8 cellular contexts compared by ENCODE assay signal in the genomic region with DNA sequence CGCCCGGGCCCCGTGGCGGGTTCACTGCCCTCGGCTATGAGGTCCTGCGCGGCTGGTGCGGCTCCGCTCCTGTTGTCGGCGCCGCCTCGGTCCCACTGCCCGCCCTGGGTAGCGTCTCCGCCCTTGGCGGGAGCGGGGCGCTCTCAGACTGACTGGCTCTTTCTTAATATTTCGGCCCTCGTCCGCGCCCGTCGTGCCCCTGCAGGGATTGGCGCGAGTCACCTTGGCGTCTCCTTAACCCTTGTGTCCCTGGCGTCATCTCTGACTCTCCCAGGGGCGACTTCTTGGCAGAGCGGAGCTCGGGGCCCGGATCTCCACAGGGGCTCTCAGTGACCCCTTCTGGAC. TPM values are rescaled to one million over a fixed set of nuclear protein-coding genes. Genes with fewer than 3 reads are reported as not detected.
DNase-seq lines count a peak whose midpoint lies in the region; ATAC-seq and TF ChIP-seq lines count a peak whose summit lies in the region.

No MANE protein-coding gene starts in this region.

- H3K27ac ChIP-seq in RWPE1 (peak overlapping the region; percentile 99), temporal lobe (ENCODE audit: low read depth, low read length) (peak overlapping the region; percentile 93)

- POLR2A ChIA-PET in RWPE1 (lab: Yijun Ruan, JAX; ENCODE audit: low non-redundant PET) = interaction anchor here (0.6 to 1.0 kb wide), 2 partner anchors 32 to 245 kb away, joined by 3 read pairs; partner anchors contain the start of gene NCL

- no peak for ATAC-seq in HG02571 (IDR thresholded peaks at IDR 0.05; ENCODE audit: unreplicated experiment)

- DNase-seq in H4 (ENCODE audit: low spot score) (peak; percentile 10), RWPE1 (ENCODE audit: low spot score) (no peak), cerebellum (ENCODE audit: low spot score) (peak; percentile 38), medulla oblongata (ENCODE audit: extremely low spot score) (peak; percentile 55), NCI-H226 (no peak), NCI-H2196 (lab: John Stamatoyannopoulos, UW; ENCODE audit: unreplicated experiment) (no peak)

- TF ChIP-seq CTCF in RWPE1 (conservative IDR thresholded peaks at IDR 0.05; ENCODE audit: low read depth) = no peak

- CTCF ChIA-PET in RWPE1 (lab: Yijun Ruan, JAX) = interaction anchor here (0.6 to 1.3 kb wide), 4 partner anchors 22 to 163 kb away, joined by 3 to 7 read pairs (median 3); no protein-coding TSS in a partner anchor

RNA-seq across cellular contexts. Expression of gene PTMA, which starts 1.3 kb away (rescaled TPM):
- 1,956 and 2,048 TPM in 2 replicates for total RNA-seq in H4 (2014; rRNA removed; shearing (Covaris generic))
- 478 TPM for total RNA-seq in cerebellum
- 458 TPM for total RNA-seq in temporal lobe

Comparison
In these comparisons a context has a peak if more than half of its experiments do, and no peak if none do; other contexts are left out.
1. DNase-seq: peak in H4 (single experiment), cerebellum (single experiment) and medulla oblongata (single experiment); none in RWPE1 (single experiment), NCI-H226 (single experiment) and NCI-H2196 (single experiment).